In genomic region chr9:89732295-89732951, GRCh38 we compare ENCODE assay signal across 12 cellular contexts.
DNase-seq lines count a peak whose midpoint lies in the region; TF ChIP-seq lines count a peak whose summit lies in the region.
"Had no signal": no experiment of that assay in that cellular context is flagged by ENCODE, and none has a peak within 500 bp of the region (broad histone marks: within the 10 kb centered on the region; RNA-seq: fewer than 3 reads in every experiment).

No MANE protein-coding gene starts in this region.

- H3K4me1 ChIP-seq in testis (peaks cover 22% of the 10 kb centered on the region), ascending aorta (no peaks in the 10 kb centered on the region)

- TF ChIP-seq POLR2A in testis (IDR thresholded peaks at IDR 0.05) = no peak

- H3K9me3 ChIP-seq in testis (no peaks in the 10 kb centered on the region), ascending aorta (no peaks in the 10 kb centered on the region)
- H3K9me3 ChIP-seq: SK-N-SH had no signal

- intact Hi-C loops in testis (cut with DNase I; ENCODE audit: low total_unique reads) (no loop called here), ascending aorta (cut with DNase I) (loop anchor here (10.0 kb wide), 1 partner anchor 362 kb away; no protein-coding TSS in a partner anchor)

- H3K27me3 ChIP-seq in testis (no peaks in the 10 kb centered on the region), ascending aorta (no peaks in the 10 kb centered on the region)

- no peak overlapping the region for H3K27ac ChIP-seq in testis
- no peak overlapping the region for H3K27ac ChIP-seq in ascending aorta
- H3K27ac ChIP-seq: skin epidermis had no signal

- DNase-seq in NCI-H748 (lab: John Stamatoyannopoulos, UW; ENCODE audit: unreplicated experiment) = peak; percentile 45
- DNase-seq in NCI-H748 treated with DMSO at 0.1 percent for 48 hours (lab: John Stamatoyannopoulos, UW) = no peak
- DNase-seq in amniotic epithelial cell (ENCODE audit: low read depth) = peak; percentile 68
- peak; percentile 16 for DNase-seq in iris pigment epithelial cell (ENCODE audit: low read depth)
- peak; percentile 40 for DNase-seq in testis
- no peak for DNase-seq in ascending aorta (ENCODE audit: low spot score in 2 of 2)
- DNase-seq in SIG-M5 treated with dmso at 0.1 percent for 504 hours (lab: John Stamatoyannopoulos, UW; ENCODE audit: unreplicated experiment) = no peak
- DNase-seq in anterior cingulate cortex (lab: John Stamatoyannopoulos, UW) = no peak
- DNase-seq: activated naive CD4-positive, alpha-beta T cell treated with anti-CD3 and anti-CD28 coated beads for 36 hours; SK-N-SH had no signal

- H3K4me3 ChIP-seq in testis = no peak overlapping the region
- H3K4me3 ChIP-seq in ascending aorta = no peak overlapping the region
- H3K4me3 ChIP-seq: K562, skin epidermis had no signal

- H3K36me3 ChIP-seq in testis (ENCODE audit: low read depth, missing control alignments) (no peaks in the 10 kb centered on the region), ascending aorta (no peaks in the 10 kb centered on the region)

- 34 to 36% methylated on average over 5 of the region's 5 CpGs for WGBS in testis, 2 donors

- TF ChIP-seq CTCF in testis (IDR thresholded peaks at IDR 0.05) (no peak), ascending aorta (IDR thresholded peaks at IDR 0.05) (no peak)

Comparison
In these comparisons a context has a peak if more than half of its experiments do, and no peak if none do; other contexts are left out.
1. DNase-seq: peak in NCI-H748 (single experiment), amniotic epithelial cell (single experiment), iris pigment epithelial cell (single experiment) and testis (single experiment); none in NCI-H748 treated with DMSO at 0.1 percent for 48 hours (single experiment), ascending aorta (0 of 2), SIG-M5 treated with dmso at 0.1 percent for 504 hours (single experiment) and anterior cingulate cortex (0 of 58).